ENCODE assay signal across 16 cellular contexts in genomic region chr14:55329999-55330710, GRCh38. TPM values are rescaled to one million over a fixed set of nuclear protein-coding genes. Genes with fewer than 3 reads are reported as not detected.
DNase-seq lines count a peak whose midpoint lies in the region; ATAC-seq, FAIRE-seq and TF ChIP-seq lines count a peak whose summit lies in the region.
"Had no signal": no experiment of that assay in that cellular context is flagged by ENCODE, and none has a peak within 500 bp of the region (broad histone marks: within the 10 kb centered on the region; RNA-seq: fewer than 3 reads in every experiment).

No MANE protein-coding gene starts in this region.

- H2AFZ ChIP-seq in HepG2 (ENCODE audit: low read length), result no peak overlapping the region

- peaks cover 56% of the 10 kb centered on the region for H3K4me1 Mint-ChIP-seq in activated T-helper 17 cell treated with anti-CD3 and anti-CD28 coated beads, Interleukin-2, amount 50 U/mL, for 72 hours
- H3K4me1 Mint-ChIP-seq in memory B cell, result peaks cover 40% of the 10 kb centered on the region

- H3K4me3 ChIP-seq in HepG2 (replicated peaks in 1 of 3; ENCODE audit: insufficient read depth in 1 of 3, low read depth in 2 of 3, low read length in 3 of 3) (no peak overlapping the region), right lobe of liver (no peak overlapping the region), vagina (no peak overlapping the region), kidney (ENCODE audit: low read length in 2 of 2) (no peak overlapping the region)
- H3K4me3 ChIP-seq: SK-N-MC had no signal

- ATAC-seq in HepG2, result no peak
- no peak for ATAC-seq in right lobe of liver
- peak; percentile 76 for ATAC-seq in activated T-helper 17 cell treated with anti-CD3 and anti-CD28 coated beads, Interleukin-2, amount 50 U/mL, for 72 hours (replicated peaks)
- no peak for ATAC-seq in memory B cell (ENCODE audit: low read depth)
- ATAC-seq in HG02763 (IDR thresholded peaks at IDR 0.05; ENCODE audit: unreplicated experiment), result no peak
- ATAC-seq: left lobe of liver had no signal

- TF ChIP-seq POLR2A in HepG2 (IDR thresholded peaks at IDR 0.05; ENCODE audit: insufficient read depth in 1 of 2, low read depth in 2 of 2, low read length in 2 of 2), result no peak
- no peak for TF ChIP-seq POLR2A in right lobe of liver (IDR thresholded peaks at IDR 0.05)
- no peak for TF ChIP-seq POLR2A in vagina (IDR thresholded peaks at IDR 0.05)

- H3K36me3 Mint-ChIP-seq in activated T-helper 17 cell treated with anti-CD3 and anti-CD28 coated beads, Interleukin-2, amount 50 U/mL, for 72 hours (ENCODE audit: low read depth), result no peaks in the 10 kb centered on the region
- H3K36me3 Mint-ChIP-seq in memory B cell, result no peaks in the 10 kb centered on the region

- DNase-seq in HepG2 (ENCODE audit: low spot score) (no peak), right lobe of liver (no peak), memory B cell (ENCODE audit: low spot score in 2 of 2) (no peak), vagina (ENCODE audit: extremely low spot score in 2 of 2) (no peak), dermis blood vessel endothelial cell (no peak), kidney (no peak)
- DNase-seq: AML-193, cerebellar nuclear complex, NCI-H1105, NCI-H524 treated with DMSO at 0.1 percent for 48 hours, posterior cingulate gyrus had no signal

- TF ChIP-seq CTCF in HepG2 (CRISPR knock-in tag; IDR thresholded peaks at IDR 0.05) (no peak), right lobe of liver (IDR thresholded peaks at IDR 0.05) (no peak), vagina (IDR thresholded peaks at IDR 0.05) (no peak), kidney (IDR thresholded peaks at IDR 0.05; ENCODE audit: borderline replicate concordance, extremely low read depth, insufficient read depth) (no peak)

- peaks cover 31% of the 10 kb centered on the region for H3K4me1 ChIP-seq in HepG2 (ENCODE audit: insufficient read depth, low read length)
- H3K4me1 ChIP-seq in right lobe of liver, result peaks cover 0 to 21% (median 5%) of the 10 kb centered on the region in 4 donors
- H3K4me1 ChIP-seq in vagina, result peaks cover 67% of the 10 kb centered on the region
- H3K4me1 ChIP-seq in kidney (ENCODE audit: control insufficient read depth in 1 of 2, insufficient read depth in 1 of 2, low read depth in 1 of 2, low read length in 2 of 2), result peaks cover 13 to 29% of the 10 kb centered on the region in 2 donors

- intact Hi-C loops in HepG2 (cut with micrococcal nuclease; ENCODE audit: unreplicated experiment) (no loop called here), right lobe of liver (cut with DNase I) (no loop called here), vagina (cut with DNase I) (no loop called here), kidney (cut with DNase I) (no loop called here)

- H3K36me3 ChIP-seq in HepG2 (replicated peaks in 1 of 2; ENCODE audit: control insufficient read depth in 1 of 2, insufficient read depth in 2 of 2, low read length in 2 of 2) (no peaks in the 10 kb centered on the region), right lobe of liver (no peaks in the 10 kb centered on the region), vagina (no peaks in the 10 kb centered on the region), kidney (ENCODE audit: control insufficient read depth in 1 of 2, insufficient read depth in 2 of 2, low read length in 2 of 2) (no peaks in the 10 kb centered on the region)

- no peak for FAIRE-seq in HepG2 (lab: Jason Lieb, UNC)
- no peak for FAIRE-seq in kidney (lab: Jason Lieb, UNC)
- FAIRE-seq: frontal cortex had no signal

- in situ Hi-C loops in HepG2 (cut with HindIII; ENCODE audit: extremely low pct_ligation_motif_present, low pct_unique_long_range_greater_than_20kb), result no loop called here

- H3K27me3 ChIP-seq in HepG2 (ENCODE audit: control insufficient read depth in 1 of 2, insufficient read depth in 2 of 2, low read length in 2 of 2) (no peaks in the 10 kb centered on the region), right lobe of liver (no peaks in the 10 kb centered on the region), vagina (no peaks in the 10 kb centered on the region)

- H3K4me2 ChIP-seq in HepG2 (ENCODE audit: low read depth, low read length), result no peak overlapping the region

- H4K20me1 ChIP-seq in HepG2 (ENCODE audit: insufficient read depth, low read length), result 0 out of 2 replicates have a peak, but pooled peaks cover 4% of the 10 kb centered on the region

- WGBS in HepG2 (ENCODE audit: low lambda C conversion rate), result 96% methylated on average over 6 of the region's 6 CpGs
- WGBS in right lobe of liver (ENCODE audit: insufficient coverage, low coverage, low lambda C conversion rate, missing lambda C conversion rate), result 82% methylated on average over 6 of the region's 6 CpGs

- TF ChIP-seq EP300 in HepG2 (IDR thresholded peaks at IDR 0.05; ENCODE audit: low read depth in 2 of 2, low read length in 2 of 2), result no peak
- no peak for TF ChIP-seq EP300 in HepG2 (CRISPR knock-in tag; IDR thresholded peaks at IDR 0.05; ENCODE audit: borderline replicate concordance)

- H3K27ac ChIP-seq in HepG2 (ENCODE audit: extremely low read length, insufficient read depth, low read length), result no peak overlapping the region
- no peak overlapping the region for H3K27ac ChIP-seq in right lobe of liver
- peak overlapping the region; percentile 69 for H3K27ac ChIP-seq in vagina
- H3K27ac ChIP-seq in kidney (ENCODE audit: low read depth in 2 of 2, low read length in 2 of 2), result no peak overlapping the region
- H3K27ac ChIP-seq: SK-N-MC had no signal

- peak overlapping the region; percentile 62 for H3K4me3 Mint-ChIP-seq in activated T-helper 17 cell treated with anti-CD3 and anti-CD28 coated beads, Interleukin-2, amount 50 U/mL, for 72 hours
- H3K4me3 Mint-ChIP-seq in memory B cell, result no peak overlapping the region

- POLR2A ChIA-PET in HepG2 (lab: Yijun Ruan, JAX), result no interaction called here

- TF ChIP-seq RAD21 in HepG2 (CRISPR knock-in tag; IDR thresholded peaks at IDR 0.05), result no peak

- BruUV-seq in HepG2 (replicated peaks; lab: Mats Ljungman, UMichigan), result no TSS peak

- H3K9ac ChIP-seq in HepG2 (ENCODE audit: insufficient read depth, low read depth, low read length) (no peak overlapping the region), kidney (ENCODE audit: low read length in 2 of 2) (no peak overlapping the region)

- CTCF ChIA-PET in HepG2 (lab: Yijun Ruan, JAX; ENCODE audit: low intra/inter-chr PET ratio, low total read pairs), result no interaction called here

- no peaks in the 10 kb centered on the region for H3K9me3 Mint-ChIP-seq in activated T-helper 17 cell treated with anti-CD3 and anti-CD28 coated beads, Interleukin-2, amount 50 U/mL, for 72 hours
- no peaks in the 10 kb centered on the region for H3K9me3 Mint-ChIP-seq in memory B cell

- peak overlapping the region; percentile 82 for H3K27ac Mint-ChIP-seq in activated T-helper 17 cell treated with anti-CD3 and anti-CD28 coated beads, Interleukin-2, amount 50 U/mL, for 72 hours
- peak overlapping the region; percentile 37 for H3K27ac Mint-ChIP-seq in memory B cell

- H3K9me3 ChIP-seq in HepG2 (ENCODE audit: low read length) (no peaks in the 10 kb centered on the region), right lobe of liver (no peaks in the 10 kb centered on the region), vagina (no peaks in the 10 kb centered on the region), kidney (ENCODE audit: control insufficient read depth in 1 of 2, low read length in 2 of 2) (no peaks in the 10 kb centered on the region)

- no peaks in the 10 kb centered on the region for H3K27me3 Mint-ChIP-seq in activated T-helper 17 cell treated with anti-CD3 and anti-CD28 coated beads, Interleukin-2, amount 50 U/mL, for 72 hours
- H3K27me3 Mint-ChIP-seq in memory B cell, result no peaks in the 10 kb centered on the region

- peaks cover 51% of the 10 kb centered on the region for H3K79me2 ChIP-seq in HepG2 (ENCODE audit: insufficient read depth, low read length)

TF ChIP-seq in HepG2, 621 proteins besides CTCF, POLR2A, EP300 and RAD21 (continues in another document):
- TF ChIP-seq KLF9 (CRISPR knock-in tag; IDR thresholded peaks at IDR 0.05; ENCODE audit: low read depth), result no peak

RNA-seq across cellular contexts. Expression of gene FBXO34, which starts 58.9 kb away (rescaled TPM):
- total RNA-seq in HepG2 (2016; rRNA removed; fragmentation: Illumina TruSeq; extraction: Trizol) (13.5 and 15.5 TPM in 2 replicates), right lobe of liver (10 to 100 TPM in 1 of 6 experiments, 1 to 10 TPM in 5; 6.2 to 10.3 (median 8.7) TPM), vagina (24.6 TPM), dermis blood vessel endothelial cell (25.2 and 25.7 TPM in 2 replicates), kidney (38.5 TPM)
- total RNA-seq in HepG2 (2016; cell fraction: cytosol; rRNA removed; fragmentation: Illumina TruSeq; extraction: Trizol; ENCODE audit: low read depth), result 4.1 and 4.6 TPM in 2 replicates
- total RNA-seq in HepG2 (2016; cell fraction: insoluble cytoplasmic fraction; rRNA removed; fragmentation: Illumina TruSeq; extraction: Trizol), result 14.5 and 15.0 TPM in 2 replicates
- total RNA-seq in HepG2 (2016; cell fraction: membrane; rRNA removed; fragmentation: Illumina TruSeq; extraction: Trizol), result 9.3 and 11.9 TPM in 2 replicates
- total RNA-seq in HepG2 (2016; cell fraction: nucleus; rRNA removed; fragmentation: Illumina TruSeq; extraction: Trizol), result 15.3 and 15.4 TPM in 2 replicates
- polyA plus RNA-seq in HepG2 (2011; rRNA removed) (8.8 and 9.1 TPM in 2 replicates), kidney (ENCODE audit: insufficient read depth, low read depth, low replicate concordance) (12.8 TPM)
- polyA plus RNA-seq in HepG2 (2011; cell fraction: cytosol; rRNA removed), result 6.9 and 8.0 TPM in 2 replicates
- polyA plus RNA-seq in HepG2 (2011; cell fraction: nucleus; rRNA removed), result 14.1 and 14.5 TPM in 2 replicates
- polyA plus RNA-seq in HepG2 (2012), result 9.1 and 10.9 TPM in 2 replicates
- 2.1 and 2.3 TPM in 2 replicates for polyA plus RNA-seq in HepG2 (2016; cell fraction: cytosol; fragmentation: Illumina TruSeq; extraction: Trizol; ENCODE audit: low read depth)
- 11.8 and 12.3 TPM in 2 replicates for polyA plus RNA-seq in HepG2 (2016; cell fraction: insoluble cytoplasmic fraction; fragmentation: Illumina TruSeq; extraction: Trizol; ENCODE audit: low read depth)
- 3.6 and 3.8 TPM in 2 replicates for polyA plus RNA-seq in HepG2 (2016; cell fraction: membrane; fragmentation: Illumina TruSeq; extraction: Trizol; ENCODE audit: low read depth)
- 10.8 and 13.7 TPM in 2 replicates for polyA plus RNA-seq in HepG2 (2016; cell fraction: nucleus; fragmentation: Illumina TruSeq; extraction: Trizol; ENCODE audit: insufficient read depth, low read depth)
- 10.8 and 17.6 TPM in 2 replicates for polyA minus RNA-seq in HepG2 (2011; rRNA and poly(A)+ RNA removed; ENCODE audit: low replicate concordance)
- 7.3 and 7.5 TPM in 2 replicates for polyA minus RNA-seq in HepG2 (2011; cell fraction: cytosol; rRNA and poly(A)+ RNA removed)
- polyA minus RNA-seq in HepG2 (2011; cell fraction: nucleus; rRNA and poly(A)+ RNA removed), result 30.0 and 34.3 TPM in 2 replicates
- total RNA-seq in activated T-helper 17 cell treated with anti-CD3 and anti-CD28 coated beads, Interleukin-2, amount 50 U/mL, for 72 hours, result 10 to 100 TPM; 16.3 to 30.1 TPM
